ENCODE assay signal across 7 cellular contexts in genomic region chr1:64268653-64269557, GRCh38.
DNase-seq lines count a peak whose midpoint lies in the region; ATAC-seq and TF ChIP-seq lines count a peak whose summit lies in the region.

No MANE protein-coding gene starts in this region.

- no peaks in the 10 kb centered on the region for H3K9me3 ChIP-seq in mesenchymal stem cell (ENCODE audit: control insufficient read depth, low read length)

- H3K4me2 ChIP-seq in mesenchymal stem cell (ENCODE audit: low read length, poor library complexity, severe bottlenecking): no peak overlapping the region

- CTCF ChIA-PET in activated CD4-positive, alpha-beta T cell treated with anti-CD3 and anti-CD28 coated beads, Interleukin-2, amount 10 ng/mL, durations not matched to agents 7 days and 5 days (lab: Charles Lee): interaction anchor here (0.9 to 1.1 kb wide), 3 partner anchors 124 to 559 kb away, joined by 3 read pairs; no protein-coding TSS in a partner anchor

- H3K9ac ChIP-seq in mesenchymal stem cell (ENCODE audit: low read length): peak overlapping the region; percentile 72

- no peak overlapping the region for H2BK5ac ChIP-seq in mesenchymal stem cell (ENCODE audit: low read depth, low read length, poor library complexity, severe bottlenecking)

- H4K91ac ChIP-seq in mesenchymal stem cell (ENCODE audit: low read length): no peak overlapping the region

- POLR2A ChIA-PET in activated CD4-positive, alpha-beta T cell treated with anti-CD3 and anti-CD28 coated beads, Interleukin-2, amount 10 ng/mL, durations not matched to agents 7 days and 5 days (lab: Charles Lee): no interaction called here

- peaks cover 11% of the 10 kb centered on the region for H3K27me3 Mint-ChIP-seq in activated CD4-positive, alpha-beta T cell treated with anti-CD3 and anti-CD28 coated beads, Interleukin-2, amount 10 ng/mL, durations not matched to agents 7 days and 5 days

- DNase-seq in GM12865 (ENCODE audit: low read depth) (peak; percentile 79), NCI-H460 (ENCODE audit: extremely low read depth, low read depth) (peak; percentile 74), ecto neural progenitor cell (ENCODE audit: low spot score) (peak; percentile 64), mesenchymal stem cell (peak; percentile 76)
- peak; percentile 84 for DNase-seq in activated CD4-positive, alpha-beta T cell treated with anti-CD3 and anti-CD28 coated beads, Interleukin-2, amount 10 ng/mL, durations not matched to agents 7 days and 5 days
- DNase-seq in stimulated activated CD8-positive, alpha-beta memory T cell treated with anti-CD3 and anti-CD28 coated beads, Interleukin-4, amount 100 ng/mL, for 24 hours (ENCODE audit: low read depth): peak; percentile 40

- no peak overlapping the region for H2BK15ac ChIP-seq in mesenchymal stem cell (ENCODE audit: low read depth, poor library complexity, severe bottlenecking)

- no peak overlapping the region for H3K27ac ChIP-seq in mesenchymal stem cell (ENCODE audit: low read length, poor library complexity, severe bottlenecking)

- no peak overlapping the region for H3K23ac ChIP-seq in mesenchymal stem cell (ENCODE audit: low read length in 2 of 2)

- H3K27me3 ChIP-seq in mesenchymal stem cell (ENCODE audit: control insufficient read depth in 1 of 2, insufficient read depth in 1 of 2, low read length in 2 of 2): no peaks in the 10 kb centered on the region

- H3K4me3 Mint-ChIP-seq in activated CD4-positive, alpha-beta T cell treated with anti-CD3 and anti-CD28 coated beads, Interleukin-2, amount 10 ng/mL, durations not matched to agents 7 days and 5 days: no peak overlapping the region

- H3K18ac ChIP-seq in mesenchymal stem cell (ENCODE audit: low read depth in 1 of 2, low read length in 2 of 2): no peak overlapping the region

- H3K4me3 ChIP-seq in GM12865 (ENCODE audit: low read depth, low read length) (no peak overlapping the region), mesenchymal stem cell (ENCODE audit: insufficient read depth in 1 of 2, low read depth in 1 of 2, low read length in 2 of 2) (no peak overlapping the region)

- H3K14ac ChIP-seq in mesenchymal stem cell (ENCODE audit: low read length in 2 of 2): no peak overlapping the region

- H3K27ac Mint-ChIP-seq in activated CD4-positive, alpha-beta T cell treated with anti-CD3 and anti-CD28 coated beads, Interleukin-2, amount 10 ng/mL, durations not matched to agents 7 days and 5 days: no peak overlapping the region

- H2BK12ac ChIP-seq in mesenchymal stem cell (ENCODE audit: low read length in 2 of 2): no peak overlapping the region

- no peak overlapping the region for H4K8ac ChIP-seq in mesenchymal stem cell (ENCODE audit: low read length)

- H3K4me1 ChIP-seq in mesenchymal stem cell (ENCODE audit: control insufficient read depth, insufficient read depth, low read depth, low read length): peaks cover 2% of the 10 kb centered on the region

- ATAC-seq in HG03196 (IDR thresholded peaks at IDR 0.05; ENCODE audit: unreplicated experiment): peak; percentile 49

- 73% methylated on average over 17 of the region's 23 CpGs for WGBS in mesenchymal stem cell

- no peak overlapping the region for H3K4ac ChIP-seq in mesenchymal stem cell (ENCODE audit: low read depth in 1 of 2, low read length in 2 of 2)

- no peaks in the 10 kb centered on the region for H3K36me3 ChIP-seq in mesenchymal stem cell (ENCODE audit: control insufficient read depth in 1 of 2, insufficient read depth in 2 of 2, low read depth in 1 of 2, low read length in 2 of 2)

- no peaks in the 10 kb centered on the region for H3K9me3 Mint-ChIP-seq in activated CD4-positive, alpha-beta T cell treated with anti-CD3 and anti-CD28 coated beads, Interleukin-2, amount 10 ng/mL, durations not matched to agents 7 days and 5 days

- no peak overlapping the region for H2AK5ac ChIP-seq in mesenchymal stem cell (ENCODE audit: low read length, severe bottlenecking)

- TF ChIP-seq CTCF in GM12865 (IDR thresholded peaks at IDR 0.05; ENCODE audit: insufficient read depth, low read depth, low read length, missing control alignments): peak; percentile 66

- H3K4me1 Mint-ChIP-seq in activated CD4-positive, alpha-beta T cell treated with anti-CD3 and anti-CD28 coated beads, Interleukin-2, amount 10 ng/mL, durations not matched to agents 7 days and 5 days: no peaks in the 10 kb centered on the region

- no peak overlapping the region for H2AFZ ChIP-seq in mesenchymal stem cell (ENCODE audit: low read depth, low read length)

- H3K36me3 Mint-ChIP-seq in activated CD4-positive, alpha-beta T cell treated with anti-CD3 and anti-CD28 coated beads, Interleukin-2, amount 10 ng/mL, durations not matched to agents 7 days and 5 days (ENCODE audit: low read depth): no peaks in the 10 kb centered on the region

- no peaks in the 10 kb centered on the region for H3K79me1 ChIP-seq in mesenchymal stem cell (replicated peaks; ENCODE audit: low read length, poor library complexity, severe bottlenecking)

- no peak overlapping the region for H2BK120ac ChIP-seq in mesenchymal stem cell (ENCODE audit: low read depth, low read length)
